In the genomic region with DNA sequence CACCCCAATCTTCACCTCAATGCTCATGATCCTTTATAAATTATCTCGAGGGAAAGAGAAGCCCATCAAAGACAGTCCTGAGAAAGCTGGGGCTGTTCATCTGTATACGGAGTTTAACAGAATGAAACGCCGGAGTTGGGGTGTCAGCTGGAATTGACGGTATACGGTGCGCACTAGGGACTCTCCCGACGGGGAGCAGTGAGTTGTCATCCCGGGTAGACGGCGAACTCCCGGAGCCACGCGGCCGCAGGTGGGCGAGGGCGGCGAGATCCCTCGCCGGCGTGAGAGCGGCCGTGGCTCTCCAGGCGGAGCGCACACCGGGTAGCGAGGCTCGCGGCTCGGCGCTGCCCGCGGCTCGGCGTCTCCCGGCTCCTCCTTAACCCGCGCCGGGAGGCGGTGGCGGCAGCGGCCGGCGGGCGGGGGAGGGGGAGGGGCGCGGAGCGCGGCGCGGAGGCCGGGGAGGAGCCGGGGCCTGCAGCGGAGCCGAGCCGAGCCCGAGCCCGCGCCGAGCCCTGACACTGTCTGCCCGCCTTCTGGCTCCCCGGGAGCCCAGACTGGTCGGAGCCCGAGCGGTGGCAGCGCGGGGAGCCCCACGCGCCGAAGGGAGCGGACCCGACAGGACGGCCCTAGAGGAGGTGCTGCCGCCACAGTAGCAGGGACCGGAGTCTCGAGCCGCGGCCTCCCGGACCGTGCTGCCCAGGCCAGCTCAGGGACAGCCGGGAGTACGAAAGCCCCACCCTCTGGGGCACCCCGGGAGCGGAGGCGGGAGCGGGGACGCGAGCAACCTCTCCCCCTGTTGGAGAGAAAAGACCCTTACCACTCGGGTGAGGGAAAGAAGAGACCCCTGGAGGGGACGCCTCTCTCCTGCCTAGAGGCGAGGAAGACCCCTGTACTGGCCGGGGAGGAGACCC, we compare ENCODE assay signal across 8 cellular contexts. TPM values are rescaled to one million over a fixed set of nuclear protein-coding genes. Genes with fewer than 3 reads are reported as not detected.
DNase-seq lines count a peak whose midpoint lies in the region; ATAC-seq, FAIRE-seq and TF ChIP-seq lines count a peak whose summit lies in the region.

TSS of gene FOXJ2 (plus strand) at position 475 of the 911 bp plus-strand sequence. CDS start 7,117 bp downstream, outside the sequence.

- no peaks in the 10 kb centered on the region for H3K27me3 ChIP-seq in breast epithelium
- H3K27me3 ChIP-seq in small intestine (ENCODE audit: control insufficient read depth in 2 of 2, insufficient read depth in 2 of 2, low read length in 2 of 2) = no peaks in the 10 kb centered on the region

- H3K4me3 ChIP-seq in breast epithelium = peak within 1 kb of the TSS; percentile 78 to 95 (median 86)
- H3K4me3 ChIP-seq in small intestine (ENCODE audit: low read depth in 1 of 2, low read length in 2 of 2) = peak within 1 kb of the TSS; percentile 87 to 97

- H3K27ac ChIP-seq in VCaP = peak within 1 kb of the TSS; percentile 76; the same call in 1 of the 2 replicates
- peak within 1 kb of the TSS; percentile 95 to 96 for H3K27ac ChIP-seq in breast epithelium
- peak within 1 kb of the TSS; percentile 93 for H3K27ac ChIP-seq in small intestine (ENCODE audit: low read depth in 1 of 2, low read length in 1 of 2)

- no peak for TF ChIP-seq CTCF in VCaP (conservative IDR thresholded peaks at IDR 0.05)
- no peak for TF ChIP-seq CTCF in breast epithelium (IDR thresholded peaks at IDR 0.05)

- ATAC-seq in HG02588 (IDR thresholded peaks at IDR 0.05; ENCODE audit: unreplicated experiment) (peak; percentile 73), GM18873 (IDR thresholded peaks at IDR 0.05; ENCODE audit: low FRiP score, unreplicated experiment) (no peak)

- H3K36me3 ChIP-seq in breast epithelium = no peaks in the 10 kb centered on the region
- H3K36me3 ChIP-seq in small intestine (ENCODE audit: control insufficient read depth in 2 of 2, insufficient read depth in 2 of 2, low read length in 2 of 2) = no peaks in the 10 kb centered on the region

- H3K4me1 ChIP-seq in breast epithelium = peaks cover 2 to 32% of the 10 kb centered on the region in 2 donors
- H3K4me1 ChIP-seq in small intestine (ENCODE audit: control insufficient read depth in 2 of 2, insufficient read depth in 1 of 2, low read depth in 1 of 2, low read length in 1 of 2) = peaks cover 8 to 25% of the 10 kb centered on the region in 2 donors

- intact Hi-C loops in breast epithelium (cut with DNase I; ENCODE audit: low total_unique reads) = no loop called here

- DNase-seq in GM12892 (ENCODE audit: insufficient read length) (peak; percentile 74), NCI-H1092 treated with DMSO at 0.1 percent for 48 hours (lab: John Stamatoyannopoulos, UW) (peak; percentile 81), breast epithelium (ENCODE audit: low spot score in 2 of 2) (peak; percentile 77 to 85), iPS-NIHi7 (ENCODE audit: extremely low spot score) (peak; percentile 69), small intestine (peak; percentile 75)

- peak; percentile 74 for FAIRE-seq in GM12892 (lab: Jason Lieb, UNC)
- FAIRE-seq in small intestine (lab: Jason Lieb, UNC) = no peak

- TF ChIP-seq POLR2A in GM12892 (IDR thresholded peaks at IDR 0.05; ENCODE audit: low read depth, low read length) (peak; percentile 52; the same call in 1 of the 2 replicates), breast epithelium (IDR thresholded peaks at IDR 0.05) (no peak)

- 0 to 1% (median 0%) methylated on average over 52 to 93 of the region's 93 CpGs for WGBS in small intestine, 3 donors

- H3K9me3 ChIP-seq in breast epithelium (no peaks in the 10 kb centered on the region), small intestine (ENCODE audit: control insufficient read depth, low read depth) (no peaks in the 10 kb centered on the region)

RNA-seq across cellular contexts. Expression of gene FOXJ2, which starts in this region (rescaled TPM):
- polyA plus RNA-seq in GM12892 (2012; ENCODE audit: missing spikeins) = 5.1 TPM
- total RNA-seq in breast epithelium = 10 to 100 TPM; 11.1 to 14.2 (median 13.4) TPM
- 1 to 10 TPM; 3.8 to 6.8 (median 4.0) TPM for polyA plus RNA-seq in small intestine
